ENCODE assay signal across 14 cellular contexts in the genomic region with DNA sequence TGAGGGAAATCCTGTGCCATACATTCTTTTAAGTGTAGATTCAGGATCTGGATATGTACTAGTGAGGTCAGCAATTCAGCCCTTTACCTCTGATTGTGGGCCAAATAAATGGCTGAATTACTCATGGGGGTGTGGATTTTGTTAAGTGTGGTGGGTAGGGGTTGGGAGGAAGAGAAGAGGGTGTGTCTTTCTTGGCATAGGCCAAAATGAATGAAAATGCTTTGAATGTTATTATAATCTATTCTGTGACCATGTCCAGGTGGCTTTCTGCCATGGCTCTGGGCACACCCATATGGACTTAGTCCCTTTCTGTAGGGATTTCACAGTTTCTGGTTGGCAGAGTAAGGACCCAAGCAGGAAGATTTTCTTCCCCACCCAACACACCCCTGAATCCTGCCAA.
A peak's percentile ranks its signal among the peaks of the same experiment; 100 is the strongest.
DNase-seq lines count a peak whose midpoint lies in the region; ATAC-seq and TF ChIP-seq lines count a peak whose summit lies in the region.
"Had no signal": no experiment of that assay in that cellular context is flagged by ENCODE, and none has a peak within 500 bp of the region (broad histone marks: within the 10 kb centered on the region; RNA-seq: fewer than 3 reads in every experiment).

No MANE protein-coding gene starts in this region.

- no peaks in the 10 kb centered on the region for H3K79me2 ChIP-seq in GM23338 (replicated peaks; ENCODE audit: insufficient read depth)

- H3K4me3 ChIP-seq in AG10803 (ENCODE audit: low read length) (no peak overlapping the region), SJSA1 (no peak overlapping the region), fibroblast of mammary gland (ENCODE audit: control insufficient read depth, low read depth, low read length) (no peak overlapping the region), GM23338 (no peak overlapping the region), SJCRH30 (no peak overlapping the region)

- H3K27me3 Mint-ChIP-seq in osteocyte (ENCODE audit: unreplicated experiment) = no peaks in the 10 kb centered on the region
- peaks cover 1% of the 10 kb centered on the region for H3K27me3 Mint-ChIP-seq in GM23338 (ENCODE audit: insufficient read depth, low read depth, poor library complexity)
- peaks cover 16% of the 10 kb centered on the region for H3K27me3 Mint-ChIP-seq in T-helper 17 cell
- H3K27me3 Mint-ChIP-seq: IgD-negative memory B cell had no signal

- H3K36me3 Mint-ChIP-seq in osteocyte (ENCODE audit: unreplicated experiment) = peaks cover 30% of the 10 kb centered on the region
- no peaks in the 10 kb centered on the region for H3K36me3 Mint-ChIP-seq in GM23338 (ENCODE audit: low read depth)
- no peaks in the 10 kb centered on the region for H3K36me3 Mint-ChIP-seq in T-helper 17 cell (ENCODE audit: low read depth)
- H3K36me3 Mint-ChIP-seq: IgD-negative memory B cell had no signal

- H3K27me3 ChIP-seq in SJSA1 (replicated peaks) = no peaks in the 10 kb centered on the region
- no peaks in the 10 kb centered on the region for H3K27me3 ChIP-seq in GM23338 (ENCODE audit: insufficient read depth)
- no peaks in the 10 kb centered on the region for H3K27me3 ChIP-seq in SJCRH30

- peaks cover 14% of the 10 kb centered on the region for H3K36me3 ChIP-seq in SJSA1
- H3K36me3 ChIP-seq in GM23338 (ENCODE audit: insufficient read depth) = no peaks in the 10 kb centered on the region
- H3K36me3 ChIP-seq in SJCRH30 = peaks cover 3% of the 10 kb centered on the region; the same call in 1 of the 2 replicates

- H3K4me1 Mint-ChIP-seq in osteocyte (ENCODE audit: unreplicated experiment) = peaks cover 58% of the 10 kb centered on the region
- no peaks in the 10 kb centered on the region for H3K4me1 Mint-ChIP-seq in GM23338
- H3K4me1 Mint-ChIP-seq in T-helper 17 cell = no peaks in the 10 kb centered on the region
- H3K4me1 Mint-ChIP-seq: IgD-negative memory B cell had no signal

- H3K4me2 ChIP-seq in GM23338 = no peak overlapping the region

- no peak overlapping the region for H3K4me3 Mint-ChIP-seq in osteocyte (ENCODE audit: unreplicated experiment)
- no peak overlapping the region for H3K4me3 Mint-ChIP-seq in GM23338
- no peak overlapping the region for H3K4me3 Mint-ChIP-seq in T-helper 17 cell
- H3K4me3 Mint-ChIP-seq: activated CD8-positive, alpha-beta T cell treated with anti-CD3 and anti-CD28 coated beads for 36 hours; IgD-negative memory B cell; nephron had no signal

- no peak for TF ChIP-seq CTCF in AG10803 (conservative IDR thresholded peaks at IDR 0.05; ENCODE audit: low read length)
- TF ChIP-seq CTCF in fibroblast of mammary gland (conservative IDR thresholded peaks at IDR 0.05; ENCODE audit: control insufficient read depth, insufficient read depth, low read depth, low read length) = no peak
- TF ChIP-seq CTCF in osteocyte (IDR thresholded peaks at IDR 0.05) = no peak
- no peak for TF ChIP-seq CTCF in GM23338 (conservative IDR thresholded peaks at IDR 0.05; ENCODE audit: low read depth in 2 of 2)

- H3K27ac Mint-ChIP-seq in osteocyte (ENCODE audit: unreplicated experiment) = peak overlapping the region; percentile 90
- no peak overlapping the region for H3K27ac Mint-ChIP-seq in GM23338
- no peak overlapping the region for H3K27ac Mint-ChIP-seq in T-helper 17 cell
- H3K27ac Mint-ChIP-seq: activated CD8-positive, alpha-beta T cell treated with anti-CD3 and anti-CD28 coated beads for 36 hours; IgD-negative memory B cell had no signal

- H3K9me3 ChIP-seq in SJSA1 (replicated peaks) (no peaks in the 10 kb centered on the region), T-helper 17 cell (ENCODE audit: control insufficient read depth, low read length, poor library complexity, severe bottlenecking) (no peaks in the 10 kb centered on the region), SJCRH30 (replicated peaks) (no peaks in the 10 kb centered on the region)

- H3K4me1 ChIP-seq in SJSA1 (replicated peaks) (peaks cover 29% of the 10 kb centered on the region), GM23338 (ENCODE audit: insufficient read depth) (no peaks in the 10 kb centered on the region), SJCRH30 (no peaks in the 10 kb centered on the region)

- H3F3A ChIP-seq in GM23338 (replicated peaks; ENCODE audit: low read depth) = no peaks in the 10 kb centered on the region

- peaks cover 5% of the 10 kb centered on the region; the same call in 1 of the 2 replicates for H3K9me2 ChIP-seq in GM23338 (ENCODE audit: insufficient read depth)

- no peaks in the 10 kb centered on the region for H4K20me1 ChIP-seq in GM23338 (replicated peaks; ENCODE audit: insufficient read depth)

- DNase-seq in AG10803 (ENCODE audit: low read depth) = peak; percentile 80
- no peak for DNase-seq in SJSA1 (ENCODE audit: low read depth in 1 of 2, low spot score in 2 of 2)
- DNase-seq in fibroblast of mammary gland (ENCODE audit: low read depth) = peak; percentile 83
- DNase-seq in osteocyte (ENCODE audit: extremely low spot score, unreplicated experiment) = no peak
- no peak for DNase-seq in GM23338 (ENCODE audit: low spot score)
- no peak for DNase-seq in T-helper 17 cell
- no peak for DNase-seq in SJCRH30
- DNase-seq: activated CD8-positive, alpha-beta T cell treated with anti-CD3 and anti-CD28 coated beads for 36 hours; amygdala; head of caudate nucleus; NCI-H510A had no signal

- no peak overlapping the region for H2AFZ ChIP-seq in GM23338

- H3K9me3 Mint-ChIP-seq in osteocyte (ENCODE audit: unreplicated experiment) = no peaks in the 10 kb centered on the region
- H3K9me3 Mint-ChIP-seq in GM23338 = no peaks in the 10 kb centered on the region
- H3K9me3 Mint-ChIP-seq: activated CD8-positive, alpha-beta T cell treated with anti-CD3 and anti-CD28 coated beads for 36 hours; IgD-negative memory B cell; nephron had no signal

- ATAC-seq in GM19351 (IDR thresholded peaks at IDR 0.05; ENCODE audit: unreplicated experiment) (no peak), GM23338 (no peak), T-helper 17 cell (no peak)
- ATAC-seq: activated CD8-positive, alpha-beta T cell treated with anti-CD3 and anti-CD28 coated beads for 36 hours had no signal

- peak overlapping the region; percentile 33 for H3K27ac ChIP-seq in SJSA1
- H3K27ac ChIP-seq in GM23338 (ENCODE audit: low read depth) = no peak overlapping the region
- no peak overlapping the region for H3K27ac ChIP-seq in SJCRH30

TF ChIP-seq in GM23338, 12 proteins besides CTCF, POLR2A, EP300 and RAD21 (continues in another document):
- no peak for TF ChIP-seq CREB1 (CRISPR knock-in tag; IDR thresholded peaks at IDR 0.05; ENCODE audit: low read depth)
- TF ChIP-seq EZH2phosphoT487 (IDR thresholded peaks at IDR 0.05; ENCODE audit: unreplicated experiment) = no peak
- no peak for TF ChIP-seq JUNB (IDR thresholded peaks at IDR 0.05; ENCODE audit: unreplicated experiment)
- TF ChIP-seq, protein P1, sequence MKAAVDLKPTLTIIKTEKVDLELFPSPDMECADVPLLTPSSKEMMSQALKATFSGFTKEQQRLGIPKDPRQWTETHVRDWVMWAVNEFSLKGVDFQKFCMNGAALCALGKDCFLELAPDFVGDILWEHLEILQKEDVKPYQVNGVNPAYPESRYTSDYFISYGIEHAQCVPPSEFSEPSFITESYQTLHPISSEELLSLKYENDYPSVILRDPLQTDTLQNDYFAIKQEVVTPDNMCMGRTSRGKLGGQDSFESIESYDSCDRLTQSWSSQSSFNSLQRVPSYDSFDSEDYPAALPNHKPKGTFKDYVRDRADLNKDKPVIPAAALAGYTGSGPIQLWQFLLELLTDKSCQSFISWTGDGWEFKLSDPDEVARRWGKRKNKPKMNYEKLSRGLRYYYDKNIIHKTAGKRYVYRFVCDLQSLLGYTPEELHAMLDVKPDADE (IDR thresholded peaks at IDR 0.05) = no peak
- TF ChIP-seq, protein P2, sequence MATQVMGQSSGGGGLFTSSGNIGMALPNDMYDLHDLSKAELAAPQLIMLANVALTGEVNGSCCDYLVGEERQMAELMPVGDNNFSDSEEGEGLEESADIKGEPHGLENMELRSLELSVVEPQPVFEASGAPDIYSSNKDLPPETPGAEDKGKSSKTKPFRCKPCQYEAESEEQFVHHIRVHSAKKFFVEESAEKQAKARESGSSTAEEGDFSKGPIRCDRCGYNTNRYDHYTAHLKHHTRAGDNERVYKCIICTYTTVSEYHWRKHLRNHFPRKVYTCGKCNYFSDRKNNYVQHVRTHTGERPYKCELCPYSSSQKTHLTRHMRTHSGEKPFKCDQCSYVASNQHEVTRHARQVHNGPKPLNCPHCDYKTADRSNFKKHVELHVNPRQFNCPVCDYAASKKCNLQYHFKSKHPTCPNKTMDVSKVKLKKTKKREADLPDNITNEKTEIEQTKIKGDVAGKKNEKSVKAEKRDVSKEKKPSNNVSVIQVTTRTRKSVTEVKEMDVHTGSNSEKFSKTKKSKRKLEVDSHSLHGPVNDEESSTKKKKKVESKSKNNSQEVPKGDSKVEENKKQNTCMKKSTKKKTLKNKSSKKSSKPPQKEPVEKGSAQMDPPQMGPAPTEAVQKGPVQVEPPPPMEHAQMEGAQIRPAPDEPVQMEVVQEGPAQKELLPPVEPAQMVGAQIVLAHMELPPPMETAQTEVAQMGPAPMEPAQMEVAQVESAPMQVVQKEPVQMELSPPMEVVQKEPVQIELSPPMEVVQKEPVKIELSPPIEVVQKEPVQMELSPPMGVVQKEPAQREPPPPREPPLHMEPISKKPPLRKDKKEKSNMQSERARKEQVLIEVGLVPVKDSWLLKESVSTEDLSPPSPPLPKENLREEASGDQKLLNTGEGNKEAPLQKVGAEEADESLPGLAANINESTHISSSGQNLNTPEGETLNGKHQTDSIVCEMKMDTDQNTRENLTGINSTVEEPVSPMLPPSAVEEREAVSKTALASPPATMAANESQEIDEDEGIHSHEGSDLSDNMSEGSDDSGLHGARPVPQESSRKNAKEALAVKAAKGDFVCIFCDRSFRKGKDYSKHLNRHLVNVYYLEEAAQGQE (IDR thresholded peaks at IDR 0.05; ENCODE audit: unreplicated experiment) = no peak
- TF ChIP-seq ZNF331 (CRISPR knock-in tag; IDR thresholded peaks at IDR 0.05; ENCODE audit: low read depth) = no peak
- no peak for TF ChIP-seq EZH2 (IDR thresholded peaks at IDR 0.05; ENCODE audit: low read depth, unreplicated experiment)
- no peak for TF ChIP-seq STAT1 (IDR thresholded peaks at IDR 0.05; ENCODE audit: unreplicated experiment)
- TF ChIP-seq POLR2AphosphoS5 (IDR thresholded peaks at IDR 0.05; ENCODE audit: low read depth) = no peak
- TF ChIP-seq NANOG (IDR thresholded peaks at IDR 0.05; ENCODE audit: borderline replicate concordance) = no peak

Comparison
In these comparisons a context has a peak if more than half of its experiments do, and no peak if none do; other contexts are left out.
1. DNase-seq: peak in AG10803 (single experiment) and fibroblast of mammary gland (single experiment); none in SJSA1 (0 of 2), osteocyte (single experiment), GM23338 (single experiment), T-helper 17 cell (0 of 3) and SJCRH30 (0 of 2).